In the genomic region with DNA sequence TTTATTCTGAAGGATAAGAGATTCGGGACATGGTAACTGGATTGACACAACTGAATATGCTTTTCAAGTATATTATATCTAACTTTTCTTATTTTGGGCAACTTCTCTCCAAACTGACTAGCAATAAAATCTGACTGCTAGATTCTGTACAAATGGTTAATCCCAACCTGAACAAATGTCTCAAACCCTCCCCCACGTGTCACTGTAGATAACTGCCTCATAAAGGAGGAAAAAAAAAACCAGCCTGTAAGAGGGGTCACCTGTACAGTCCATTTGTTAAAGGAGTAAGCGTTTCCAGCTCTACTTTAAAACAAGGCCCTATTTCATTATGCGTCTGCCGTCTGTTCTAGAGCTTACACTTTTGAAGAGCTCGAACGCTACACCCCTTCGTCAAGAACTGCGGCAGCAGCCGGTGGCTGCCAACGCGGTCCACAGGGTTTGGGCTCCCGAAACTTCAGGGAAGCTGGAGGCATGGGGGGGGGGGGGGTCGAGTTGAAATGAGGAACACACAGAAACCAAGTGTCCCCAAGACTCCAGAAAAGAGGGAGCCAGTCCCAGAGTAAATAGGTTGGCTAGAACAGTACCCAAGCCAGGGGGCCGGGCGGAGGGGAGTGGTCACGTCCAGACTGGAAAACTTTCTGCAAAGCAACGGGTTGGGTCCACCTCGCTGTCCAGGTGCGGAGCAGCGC, we compare ENCODE assay signal across 1 cellular context.
TF ChIP-seq lines count a peak whose summit lies in the region.

No MANE protein-coding gene starts in this region.

TF ChIP-seq in K562, 482 proteins besides CTCF, POLR2A, EP300 and RAD21 (continued from another document and continues in another):
- TF ChIP-seq, protein P1, sequence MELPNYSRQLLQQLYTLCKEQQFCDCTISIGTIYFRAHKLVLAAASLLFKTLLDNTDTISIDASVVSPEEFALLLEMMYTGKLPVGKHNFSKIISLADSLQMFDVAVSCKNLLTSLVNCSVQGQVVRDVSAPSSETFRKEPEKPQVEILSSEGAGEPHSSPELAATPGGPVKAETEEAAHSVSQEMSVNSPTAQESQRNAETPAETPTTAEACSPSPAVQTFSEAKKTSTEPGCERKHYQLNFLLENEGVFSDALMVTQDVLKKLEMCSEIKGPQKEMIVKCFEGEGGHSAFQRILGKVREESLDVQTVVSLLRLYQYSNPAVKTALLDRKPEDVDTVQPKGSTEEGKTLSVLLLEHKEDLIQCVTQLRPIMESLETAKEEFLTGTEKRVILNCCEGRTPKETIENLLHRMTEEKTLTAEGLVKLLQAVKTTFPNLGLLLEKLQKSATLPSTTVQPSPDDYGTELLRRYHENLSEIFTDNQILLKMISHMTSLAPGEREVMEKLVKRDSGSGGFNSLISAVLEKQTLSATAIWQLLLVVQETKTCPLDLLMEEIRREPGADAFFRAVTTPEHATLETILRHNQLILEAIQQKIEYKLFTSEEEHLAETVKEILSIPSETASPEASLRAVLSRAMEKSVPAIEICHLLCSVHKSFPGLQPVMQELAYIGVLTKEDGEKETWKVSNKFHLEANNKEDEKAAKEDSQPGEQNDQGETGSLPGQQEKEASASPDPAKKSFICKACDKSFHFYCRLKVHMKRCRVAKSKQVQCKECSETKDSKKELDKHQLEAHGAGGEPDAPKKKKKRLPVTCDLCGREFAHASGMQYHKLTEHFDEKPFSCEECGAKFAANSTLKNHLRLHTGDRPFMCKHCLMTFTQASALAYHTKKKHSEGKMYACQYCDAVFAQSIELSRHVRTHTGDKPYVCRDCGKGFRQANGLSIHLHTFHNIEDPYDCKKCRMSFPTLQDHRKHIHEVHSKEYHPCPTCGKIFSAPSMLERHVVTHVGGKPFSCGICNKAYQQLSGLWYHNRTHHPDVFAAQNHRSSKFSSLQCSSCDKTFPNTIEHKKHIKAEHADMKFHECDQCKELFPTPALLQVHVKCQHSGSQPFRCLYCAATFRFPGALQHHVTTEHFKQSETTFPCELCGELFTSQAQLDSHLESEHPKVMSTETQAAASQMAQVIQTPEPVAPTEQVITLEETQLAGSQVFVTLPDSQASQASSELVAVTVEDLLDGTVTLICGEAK (IDR thresholded peaks at IDR 0.05) = peak; percentile 13; the same call in 1 of the 2 replicates
- TF ChIP-seq, protein P1 (CRISPR knock-in tag; IDR thresholded peaks at IDR 0.05) = no peak
- TF ChIP-seq ZBTB9 (CRISPR knock-in tag; IDR thresholded peaks at IDR 0.05) = 0 out of 2 replicates have a peak, but pooled peaks have one; percentile 11
- TF ChIP-seq, protein P2, sequence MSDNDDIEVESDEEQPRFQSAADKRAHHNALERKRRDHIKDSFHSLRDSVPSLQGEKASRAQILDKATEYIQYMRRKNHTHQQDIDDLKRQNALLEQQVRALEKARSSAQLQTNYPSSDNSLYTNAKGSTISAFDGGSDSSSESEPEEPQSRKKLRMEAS (CRISPR knock-in tag; IDR thresholded peaks at IDR 0.05) = no peak; the same call in 1 of the 2 replicates
- 0 out of 2 replicates have a peak, but pooled peaks have one; percentile 0 for TF ChIP-seq POLR2H (tag; IDR thresholded peaks at IDR 0.05; ENCODE audit: low read depth)
- TF ChIP-seq ATF1 (CRISPR knock-in tag; IDR thresholded peaks at IDR 0.05) = no peak
- TF ChIP-seq ATF1 (tag; IDR thresholded peaks at IDR 0.05) = no peak
- TF ChIP-seq ZNF696 (CRISPR knock-in tag; conservative IDR thresholded peaks at IDR 0.05) = no peak
- TF ChIP-seq MGA (IDR thresholded peaks at IDR 0.05) = peak; percentile 5; the same call in 1 of the 2 replicates
- TF ChIP-seq, protein P3, sequence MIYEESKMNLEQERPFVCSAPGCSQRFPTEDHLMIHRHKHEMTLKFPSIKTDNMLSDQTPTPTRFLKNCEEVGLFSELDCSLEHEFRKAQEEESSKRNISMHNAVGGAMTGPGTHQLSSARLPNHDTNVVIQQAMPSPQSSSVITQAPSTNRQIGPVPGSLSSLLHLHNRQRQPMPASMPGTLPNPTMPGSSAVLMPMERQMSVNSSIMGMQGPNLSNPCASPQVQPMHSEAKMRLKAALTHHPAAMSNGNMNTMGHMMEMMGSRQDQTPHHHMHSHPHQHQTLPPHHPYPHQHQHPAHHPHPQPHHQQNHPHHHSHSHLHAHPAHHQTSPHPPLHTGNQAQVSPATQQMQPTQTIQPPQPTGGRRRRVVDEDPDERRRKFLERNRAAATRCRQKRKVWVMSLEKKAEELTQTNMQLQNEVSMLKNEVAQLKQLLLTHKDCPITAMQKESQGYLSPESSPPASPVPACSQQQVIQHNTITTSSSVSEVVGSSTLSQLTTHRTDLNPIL (CRISPR knock-in tag; IDR thresholded peaks at IDR 0.05) = no peak
- TF ChIP-seq PREB (CRISPR knock-in tag; IDR thresholded peaks at IDR 0.05) = no peak
- TF ChIP-seq ZNF24 (IDR thresholded peaks at IDR 0.05) = peak; percentile 43; the same call in 1 of the 2 replicates
- TF ChIP-seq SAFB2 (IDR thresholded peaks at IDR 0.05; ENCODE audit: borderline replicate concordance, low read depth, low read length, severe bottlenecking) = no peak
- no peak; the same call in 1 of the 2 replicates for TF ChIP-seq ARID2 (IDR thresholded peaks at IDR 0.05)
- no peak for TF ChIP-seq DIDO1 (tag; IDR thresholded peaks at IDR 0.05; ENCODE audit: low read depth)
- no peak for TF ChIP-seq SP2 (IDR thresholded peaks at IDR 0.05; ENCODE audit: extremely low read depth, low read depth, low read length, poor library complexity, severe bottlenecking)
- TF ChIP-seq ZNF395 (CRISPR knock-in tag; IDR thresholded peaks at IDR 0.05) = no peak
- peak; percentile 70; the same call in 1 of the 2 replicates for TF ChIP-seq ZNF197 (CRISPR knock-in tag; IDR thresholded peaks at IDR 0.05; ENCODE audit: low read depth)
- TF ChIP-seq HDAC1 (IDR thresholded peaks at IDR 0.05) = peak; percentile 9 to 36; a peak in 3 of 4 replicates
- no peak for TF ChIP-seq HDGF (IDR thresholded peaks at IDR 0.05)
